ENCODE assay signal across 1 cellular context in genomic region chr3:69753179-69753775, GRCh38.
TF ChIP-seq lines count a peak whose summit lies in the region.

No MANE protein-coding gene starts in this region.

TF ChIP-seq in K562, 482 proteins besides CTCF, POLR2A, EP300 and RAD21 (continued from another document):
- TF ChIP-seq NR1H2 (CRISPR knock-in tag; IDR thresholded peaks at IDR 0.05): no peak
- TF ChIP-seq TRIM28 (IDR thresholded peaks at IDR 0.05): peak; percentile 64; the same call in 1 of the 2 replicates
- TF ChIP-seq BMI1 (IDR thresholded peaks at IDR 0.05; ENCODE audit: low read length): no peak
- TF ChIP-seq GTF3C2 (IDR thresholded peaks at IDR 0.05; ENCODE audit: borderline replicate concordance, extremely low read depth, insufficient read length): no peak
- TF ChIP-seq LARP7 (IDR thresholded peaks at IDR 0.05): no peak
